Comparison of ENCODE assay signal across 1 cellular context in genomic region chr2:206780671-206781070, GRCh38.
TF ChIP-seq lines count a peak whose summit lies in the region.

No MANE protein-coding gene starts in this region.

TF ChIP-seq in HepG2, 621 proteins besides CTCF, POLR2A, EP300 and RAD21:
- TF ChIP-seq HDAC2 (CRISPR knock-in tag; IDR thresholded peaks at IDR 0.05) = no peak
- TF ChIP-seq TCF7L2 (IDR thresholded peaks at IDR 0.05; ENCODE audit: low read depth, low read length) = no peak
- TF ChIP-seq, protein P1, sequence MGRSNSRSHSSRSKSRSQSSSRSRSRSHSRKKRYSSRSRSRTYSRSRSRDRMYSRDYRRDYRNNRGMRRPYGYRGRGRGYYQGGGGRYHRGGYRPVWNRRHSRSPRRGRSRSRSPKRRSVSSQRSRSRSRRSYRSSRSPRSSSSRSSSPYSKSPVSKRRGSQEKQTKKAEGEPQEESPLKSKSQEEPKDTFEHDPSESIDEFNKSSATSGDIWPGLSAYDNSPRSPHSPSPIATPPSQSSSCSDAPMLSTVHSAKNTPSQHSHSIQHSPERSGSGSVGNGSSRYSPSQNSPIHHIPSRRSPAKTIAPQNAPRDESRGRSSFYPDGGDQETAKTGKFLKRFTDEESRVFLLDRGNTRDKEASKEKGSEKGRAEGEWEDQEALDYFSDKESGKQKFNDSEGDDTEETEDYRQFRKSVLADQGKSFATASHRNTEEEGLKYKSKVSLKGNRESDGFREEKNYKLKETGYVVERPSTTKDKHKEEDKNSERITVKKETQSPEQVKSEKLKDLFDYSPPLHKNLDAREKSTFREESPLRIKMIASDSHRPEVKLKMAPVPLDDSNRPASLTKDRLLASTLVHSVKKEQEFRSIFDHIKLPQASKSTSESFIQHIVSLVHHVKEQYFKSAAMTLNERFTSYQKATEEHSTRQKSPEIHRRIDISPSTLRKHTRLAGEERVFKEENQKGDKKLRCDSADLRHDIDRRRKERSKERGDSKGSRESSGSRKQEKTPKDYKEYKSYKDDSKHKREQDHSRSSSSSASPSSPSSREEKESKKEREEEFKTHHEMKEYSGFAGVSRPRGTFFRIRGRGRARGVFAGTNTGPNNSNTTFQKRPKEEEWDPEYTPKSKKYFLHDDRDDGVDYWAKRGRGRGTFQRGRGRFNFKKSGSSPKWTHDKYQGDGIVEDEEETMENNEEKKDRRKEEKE (IDR thresholded peaks at IDR 0.05) = no peak
- no peak for TF ChIP-seq TBL1XR1 (IDR thresholded peaks at IDR 0.05; ENCODE audit: borderline replicate concordance, low read length, partially characterized antibody)
- TF ChIP-seq RCOR2 (CRISPR knock-in tag; IDR thresholded peaks at IDR 0.05) = no peak
- peak; percentile 99 for TF ChIP-seq ZNF160 (CRISPR knock-in tag; IDR thresholded peaks at IDR 0.05)
